In the genomic region with DNA sequence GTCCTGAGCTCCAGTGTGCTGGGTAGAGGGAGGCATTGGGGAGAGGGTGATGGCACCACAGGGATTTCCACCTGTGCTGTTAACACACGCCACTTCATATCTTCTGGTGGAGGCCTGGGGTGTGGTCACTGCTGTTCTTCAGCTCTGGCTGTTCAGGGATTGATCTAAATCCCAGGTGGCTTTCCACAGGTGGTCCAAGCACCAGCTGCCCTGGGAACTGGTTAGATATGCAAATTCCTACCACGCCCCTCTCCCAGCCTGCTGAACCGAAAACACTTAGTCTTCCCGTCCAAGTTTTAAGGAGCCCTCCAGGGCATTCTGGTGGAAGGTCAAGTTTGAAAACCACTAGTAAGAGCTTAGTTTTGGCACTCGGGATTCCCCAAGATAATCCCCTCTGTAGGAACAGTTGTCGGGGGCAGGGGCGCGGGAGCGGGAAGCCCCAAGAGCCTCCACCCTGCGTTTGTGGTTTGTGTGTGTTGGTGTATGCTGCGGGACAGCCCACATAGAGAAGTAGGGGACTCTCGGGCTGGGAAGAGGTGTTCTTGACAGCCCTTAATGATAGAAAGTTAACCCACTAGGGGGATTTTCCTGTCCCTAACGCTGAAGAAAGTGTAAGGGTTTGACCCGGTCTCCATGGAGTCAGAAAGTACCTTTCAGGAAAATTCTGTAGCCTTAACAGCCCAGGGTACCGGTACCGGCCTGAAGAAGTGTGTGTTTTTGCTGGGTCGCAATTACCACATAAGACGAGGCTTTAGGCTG, we compare ENCODE assay signal across 9 cellular contexts. TPM values are rescaled to one million over a fixed set of nuclear protein-coding genes. Genes with fewer than 3 reads are reported as not detected.
DNase-seq lines count a peak whose midpoint lies in the region; ATAC-seq and TF ChIP-seq lines count a peak whose summit lies in the region.
"Had no signal": no experiment of that assay in that cellular context is flagged by ENCODE, and none has a peak within 500 bp of the region (broad histone marks: within the 10 kb centered on the region; RNA-seq: fewer than 3 reads in every experiment).

No MANE protein-coding gene starts in this region.

- H4K20me1 ChIP-seq in hepatocyte (ENCODE audit: insufficient read depth, poor library complexity, severe bottlenecking): no peaks in the 10 kb centered on the region

- H3K4me2 ChIP-seq in hepatocyte: peak overlapping the region; percentile 92

- H3K4me1 ChIP-seq in hepatocyte (ENCODE audit: insufficient read depth): peaks cover 41% of the 10 kb centered on the region

- 77% methylated on average over 18 of the region's 18 CpGs for WGBS in hepatocyte (ENCODE audit: low lambda C conversion rate, missing lambda C conversion rate)

- H3K9me2 ChIP-seq in hepatocyte (replicated peaks; ENCODE audit: insufficient read depth): no peaks in the 10 kb centered on the region

- H3K79me2 ChIP-seq in hepatocyte: peaks cover 4% of the 10 kb centered on the region

- peak; percentile 50 for DNase-seq in NCI-H146 treated with DMSO at 0.1 percent for 48 hours (lab: John Stamatoyannopoulos, UW; ENCODE audit: unreplicated experiment)
- DNase-seq in hepatocyte (ENCODE audit: low spot score): no peak
- peak; percentile 36 for DNase-seq in stimulated activated naive CD8-positive, alpha-beta T cell treated with anti-CD3 and anti-CD28 coated beads, Interleukin-15, Interleukin-2, amounts not matched to agents 100 U/mL and 50 U/mL, for 24 hours
- no peak for DNase-seq in dermis blood vessel endothelial cell
- DNase-seq in HCEC 1CT: no peak
- no peak for DNase-seq in globus pallidus (ENCODE audit: low spot score)

- H3K27me3 ChIP-seq in hepatocyte: no peaks in the 10 kb centered on the region

- no peak overlapping the region for H3K27ac ChIP-seq in hepatocyte

- H3K9me3 ChIP-seq in hepatocyte (ENCODE audit: low read depth): no peaks in the 10 kb centered on the region

- no peaks in the 10 kb centered on the region for H3K36me3 ChIP-seq in hepatocyte (replicated peaks; ENCODE audit: insufficient read depth, low read depth)

- no peak overlapping the region for H2AFZ ChIP-seq in hepatocyte

- ATAC-seq in GM19395 (IDR thresholded peaks at IDR 0.05; ENCODE audit: unreplicated experiment) (peak; percentile 33), HG02970 (IDR thresholded peaks at IDR 0.05; ENCODE audit: low FRiP score, unreplicated experiment) (no peak)
- no peak for ATAC-seq in stimulated activated naive CD8-positive, alpha-beta T cell treated with anti-CD3 and anti-CD28 coated beads, Interleukin-15, Interleukin-2, amounts not matched to agents 100 U/mL and 50 U/mL, for 24 hours

- H3K4me3 ChIP-seq in hepatocyte: no peak overlapping the region

- TF ChIP-seq CTCF in hepatocyte (IDR thresholded peaks at IDR 0.05; ENCODE audit: poor library complexity): no peak

RNA-seq across cellular contexts. Expression of gene DEPP1, which starts 5.1 kb away (rescaled TPM):
- 24.0 and 30.6 TPM in 2 replicates for total RNA-seq in hepatocyte
- polyA plus RNA-seq in hepatocyte: 45.6 and 54.7 TPM in 2 replicates
- 174 and 360 TPM in 2 replicates for total RNA-seq in dermis blood vessel endothelial cell

RNA-seq across cellular contexts. Expression of gene RASSF4, which starts 13.9 kb away (rescaled TPM):
- total RNA-seq in hepatocyte (19.2 and 23.5 TPM in 2 replicates), dermis blood vessel endothelial cell (13.1 and 24.8 TPM in 2 replicates)
- polyA plus RNA-seq in hepatocyte: 20.1 and 26.8 TPM in 2 replicates
- total RNA-seq: MCF 10A had no signal

RNA-seq across cellular contexts. Expression of gene ZNF22, which starts 27.2 kb away (rescaled TPM):
- 32.2 and 41.7 TPM in 2 replicates for total RNA-seq in hepatocyte
- 20.5 and 25.9 TPM in 2 replicates for polyA plus RNA-seq in hepatocyte
- total RNA-seq in dermis blood vessel endothelial cell: 53.6 and 54.4 TPM in 2 replicates

Comparison
In these comparisons a context has a peak if more than half of its experiments do, and no peak if none do; other contexts are left out.
1. DNase-seq: peak in NCI-H146 treated with DMSO at 0.1 percent for 48 hours (single experiment) and stimulated activated naive CD8-positive, alpha-beta T cell treated with anti-CD3 and anti-CD28 coated beads, Interleukin-15, Interleukin-2, amounts not matched to agents 100 U/mL and 50 U/mL, for 24 hours (single experiment); none in hepatocyte (single experiment), dermis blood vessel endothelial cell (single experiment), HCEC 1CT (single experiment) and globus pallidus (single experiment).